ENCODE assay signal across 9 cellular contexts in the genomic region with DNA sequence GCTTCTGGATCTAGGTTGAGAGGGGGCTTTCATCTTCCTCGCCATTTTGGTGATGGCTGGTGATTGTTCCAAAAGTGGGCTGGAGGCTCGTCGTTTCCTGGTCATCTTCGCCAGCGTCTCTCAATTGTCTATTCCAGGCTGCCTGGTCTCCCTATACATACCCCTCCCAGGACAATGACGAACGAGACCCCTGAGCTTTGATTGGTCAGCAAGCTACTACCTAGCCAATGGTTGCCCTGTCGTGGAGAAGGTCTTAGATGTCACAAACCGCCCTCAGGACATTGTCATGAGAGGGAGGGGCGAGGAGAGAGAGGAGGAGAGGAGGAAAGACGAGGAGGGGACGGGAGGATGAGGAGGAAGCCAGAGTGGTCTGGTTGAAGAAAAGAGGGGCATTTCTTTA. TPM values are rescaled to one million over a fixed set of nuclear protein-coding genes. Genes with fewer than 3 reads are reported as not detected.
"Had no signal": no experiment of that assay in that cellular context is flagged by ENCODE, and none has a peak within 500 bp of the region (broad histone marks: within the 10 kb centered on the region; RNA-seq: fewer than 3 reads in every experiment).

No MANE protein-coding gene starts in this region.

- H3K4me3 ChIP-seq: GM12878 had no signal

- ATAC-seq: GM12878 had no signal

- DNase-seq: GDM1, GF-D8 had no signal

- FAIRE-seq: G401.6, GM12878, GM12891, GM12892, GM18507, GM19239 had no signal

RNA-seq across cellular contexts. Expression of a gene that starts 7.7 kb away (rescaled TPM):
- total RNA-seq: G401, GM12878 had no signal
- polyA plus RNA-seq: GM12878 had no signal
